24 cellular contexts compared by ENCODE assay signal in genomic region chr22:22082960-22083359, GRCh38.
"Had no signal": no experiment of that assay in that cellular context is flagged by ENCODE, and none has a peak within 500 bp of the region (broad histone marks: within the 10 kb centered on the region; RNA-seq: fewer than 3 reads in every experiment).

No MANE protein-coding gene starts in this region.

- ATAC-seq: Panc1, PC-3, T-cell had no signal

- DNase-seq: Karpas-422; KG1; MG63; NCI-H1092; NCI-H1105 treated with DMSO at 0.1 percent for 48 hours; NCI-H1436; NCI-H187; NCI-H2029; NCI-H2081 treated with DMSO at 0.1 percent for 48 hours; NCI-H2171; NCI-H226; NCI-H446; NCI-H510A treated with DMSO at 0.1 percent for 48 hours; NCI-H526; NK-92 treated with Interleukin-12 subunit alpha and Interleukin-12 subunit beta, amount 100 ng/mL, for 24 hours; PC-3; SHP77; SK-N-SH; SW 1271; T-cell had no signal

- H3K4me2 ChIP-seq: SK-N-SH had no signal

- H3K9me3 ChIP-seq: SK-N-SH had no signal

- H3K36me3 ChIP-seq: MG63 had no signal

- H3K9ac ChIP-seq: SK-N-SH had no signal

- FAIRE-seq: HTR-8/SVneo had no signal

- H3K27ac ChIP-seq: HL-60, RWPE1 had no signal

- H3K4me3 ChIP-seq: MG63 had no signal

- H3K27me3 ChIP-seq: MG63 had no signal
